In genomic region chr15:57652481-57652880, GRCh38 we compare ENCODE assay signal across 25 cellular contexts. TPM values are rescaled to one million over a fixed set of nuclear protein-coding genes. Genes with fewer than 3 reads are reported as not detected.
A peak's percentile ranks its signal among the peaks of the same experiment; 100 is the strongest.
DNase-seq lines count a peak whose midpoint lies in the region; ATAC-seq and TF ChIP-seq lines count a peak whose summit lies in the region.
"Had no signal": no experiment of that assay in that cellular context is flagged by ENCODE, and none has a peak within 500 bp of the region (broad histone marks: within the 10 kb centered on the region; RNA-seq: fewer than 3 reads in every experiment).

No MANE protein-coding gene starts in this region.

- no peak overlapping the region for H2BK15ac ChIP-seq in neuronal stem cell (ENCODE audit: low read length)

- ATAC-seq in activated CD4-positive, CD25-positive, alpha-beta regulatory T cell treated with anti-CD3 and anti-CD28 coated beads, Interleukin-2, amount 50 U/mL, for 24 hours = no peak
- ATAC-seq in body of pancreas = no peak
- ATAC-seq: A549, GM12878, Right ventricle myocardium inferior had no signal

- H3K9ac ChIP-seq in neuronal stem cell (ENCODE audit: low read depth, low read length, poor library complexity) = no peak overlapping the region
- H3K9ac ChIP-seq: GM23248 had no signal

- H3K9me3 ChIP-seq in KOPT-K1 (ENCODE audit: insufficient read depth, low read length, poor library complexity, severe bottlenecking) (no peaks in the 10 kb centered on the region), neuronal stem cell (replicated peaks in 1 of 2; ENCODE audit: control insufficient read depth in 2 of 2, insufficient read depth in 1 of 2, low read depth in 1 of 2, low read length in 2 of 2) (no peaks in the 10 kb centered on the region), body of pancreas (no peaks in the 10 kb centered on the region)
- H3K9me3 ChIP-seq: A549, BE2C had no signal

- H3K4me3 ChIP-seq in dorsolateral prefrontal cortex = peak overlapping the region in 4 of 59 donors; percentile 17 to 45 (median 33)
- H3K4me3 ChIP-seq in neuronal stem cell (ENCODE audit: low read length in 2 of 2) = no peak overlapping the region
- no peak overlapping the region for H3K4me3 ChIP-seq in body of pancreas
- H3K4me3 ChIP-seq: A549, GM12878, GM23248 had no signal

- no peak for TF ChIP-seq POLR2A in body of pancreas (IDR thresholded peaks at IDR 0.05)

- DNase-seq in dorsolateral prefrontal cortex (no peak), inferior parietal cortex (ENCODE audit: extremely low spot score) (peak; percentile 49), putamen (ENCODE audit: low spot score) (peak; percentile 66), neuronal stem cell (ENCODE audit: low spot score) (no peak), body of pancreas (no peak)
- no peak for DNase-seq in activated effector memory CD4-positive, alpha-beta T cell treated with anti-CD3 and anti-CD28 coated beads, Interleukin-2, amount 50 U/mL, for 16 hours
- DNase-seq: BE2C; CD4-positive, CD25-positive, alpha-beta regulatory T cell; DMS 273 treated with DMSO at 0.1 percent for 48 hours; DND-41; GM23248; H9; HFFc6; MM.1S; NCI-H1048; NCI-H1436; NCI-H187 treated with DMSO at 0.1 percent for 48 hours; NCI-H2107; NCI-H446 treated with DMSO at 0.1 percent for 48 hours; NCI-H526 treated with DMSO at 0.1 percent for 48 hours had no signal

- H3K4ac ChIP-seq in neuronal stem cell (ENCODE audit: low read length) = no peak overlapping the region

- H2BK12ac ChIP-seq in neuronal stem cell (ENCODE audit: low read length) = no peak overlapping the region

- H3K27me3 ChIP-seq in dorsolateral prefrontal cortex (no peaks in the 10 kb centered on the region), neuronal stem cell (ENCODE audit: control insufficient read depth in 3 of 3, insufficient read depth in 3 of 3, low read depth in 1 of 3, low read length in 3 of 3) (peaks cover 0 to 24% (median 0%) of the 10 kb centered on the region in 3 experiments), body of pancreas (no peaks in the 10 kb centered on the region)
- H3K27me3 ChIP-seq: BE2C had no signal

- H4K8ac ChIP-seq in neuronal stem cell (ENCODE audit: low read depth, low read length) = no peak overlapping the region

- H2AK5ac ChIP-seq in neuronal stem cell (ENCODE audit: low read depth, low read length) = no peak overlapping the region

- H3K36me3 ChIP-seq in KOPT-K1 (ENCODE audit: insufficient read depth, low read length) (no peaks in the 10 kb centered on the region), neuronal stem cell (replicated peaks in 1 of 2; ENCODE audit: control insufficient read depth in 2 of 2, insufficient read depth in 2 of 2, low read length in 2 of 2) (no peaks in the 10 kb centered on the region), body of pancreas (replicated peaks in 1 of 2; ENCODE audit: insufficient read depth in 1 of 2, low read depth in 2 of 2) (no peaks in the 10 kb centered on the region)
- H3K36me3 ChIP-seq: BE2C had no signal

- no peak overlapping the region for H3K18ac ChIP-seq in neuronal stem cell (ENCODE audit: low read length)

- intact Hi-C loops in dorsolateral prefrontal cortex (cut with DNase I) = loop anchor here in 1 of 2 donors (5.0 kb wide), 1 partner anchor 50 kb away; no protein-coding TSS in a partner anchor
- intact Hi-C loops in body of pancreas (cut with DNase I) = loop anchor here (10.0 kb wide), 1 partner anchor 192 kb away; no protein-coding TSS in a partner anchor

- no peak overlapping the region for H2AFZ ChIP-seq in neuronal stem cell (ENCODE audit: low read length)
- H2AFZ ChIP-seq: GM23248 had no signal

- H4K91ac ChIP-seq in neuronal stem cell (ENCODE audit: low read depth, low read length, poor library complexity) = no peak overlapping the region

- H3K27ac ChIP-seq in KOPT-K1 (ENCODE audit: low read depth, low read length, poor library complexity, severe bottlenecking) (peak overlapping the region; percentile 60), dorsolateral prefrontal cortex (peak overlapping the region in 55 of 59 donors; percentile 12 to 90 (median 75)), neuronal stem cell (replicated peaks; ENCODE audit: low read length) (no peak overlapping the region), body of pancreas (no peak overlapping the region)
- H3K27ac ChIP-seq: A549, GM23248 had no signal

- H2BK5ac ChIP-seq in neuronal stem cell (ENCODE audit: low read length) = no peak overlapping the region

- H3K79me1 ChIP-seq in neuronal stem cell (ENCODE audit: low read depth, low read length) = no peaks in the 10 kb centered on the region

- H3K4me2 ChIP-seq in neuronal stem cell (ENCODE audit: insufficient read depth, low read length, poor library complexity, severe bottlenecking) = no peak overlapping the region
- H3K4me2 ChIP-seq: A549 had no signal

- no peak overlapping the region for H3K23ac ChIP-seq in neuronal stem cell (ENCODE audit: low read depth, low read length, poor library complexity)

- peak in 3 of 56 donors; percentile 10 to 24 (median 14) for TF ChIP-seq CTCF in dorsolateral prefrontal cortex (IDR thresholded peaks at IDR 0.05 in 54 of 56, conservative IDR thresholded peaks at IDR 0.05 in 2 of 56; ENCODE audit: low read depth in 1 of 56, partially characterized antibody in 56 of 56)
- TF ChIP-seq CTCF in body of pancreas (IDR thresholded peaks at IDR 0.05) = no peak

- H3K14ac ChIP-seq in neuronal stem cell (ENCODE audit: low read length) = no peak overlapping the region

- no CpG with 5 or more reads among the region's 4 CpGs for WGBS in neuronal stem cell (ENCODE audit: extremely low coverage in 2 of 2, insufficient read length in 2 of 2, insufficient replicate concordance in 1 of 2), 2 donors
- 84 to 91% methylated on average over 4 of the region's 4 CpGs for WGBS in body of pancreas, 2 donors

- no peak overlapping the region for H2BK120ac ChIP-seq in neuronal stem cell (ENCODE audit: low read depth, low read length)

- H3K4me1 ChIP-seq in neuronal stem cell (ENCODE audit: control insufficient read depth in 2 of 2, insufficient read depth in 1 of 2, low read depth in 1 of 2, low read length in 2 of 2) (peaks cover 0 to 2% of the 10 kb centered on the region in 2 donors), body of pancreas (peaks cover 9% of the 10 kb centered on the region)
- H3K4me1 ChIP-seq: A549, BE2C had no signal

RNA-seq across cellular contexts. Expression of gene POLR2M, which starts 54.0 kb away (rescaled TPM):
- total RNA-seq in dorsolateral prefrontal cortex (100 to 1,000 TPM in 5 of 120 experiments, 10 to 100 TPM in 115; 55.8 to 112 (median 75.8) TPM), body of pancreas (10 to 100 TPM; 14.5 to 22.6 TPM)
- polyA plus RNA-seq in neuronal stem cell (2013, experiment 1 of 2) = 173 TPM
- polyA plus RNA-seq in neuronal stem cell (2013, experiment 2 of 2) = 182 TPM

Comparison
In these comparisons a context has a peak if more than half of its experiments do, and no peak if none do; other contexts are left out.
1. H3K27ac ChIP-seq: peak in KOPT-K1 (single experiment) and dorsolateral prefrontal cortex (55 of 59); none in neuronal stem cell (single experiment) and body of pancreas (0 of 4).
2. DNase-seq: peak in inferior parietal cortex (single experiment) and putamen (single experiment); none in dorsolateral prefrontal cortex (0 of 10), activated effector memory CD4-positive, alpha-beta T cell treated with anti-CD3 and anti-CD28 coated beads, Interleukin-2, amount 50 U/mL, for 16 hours (single experiment), neuronal stem cell (single experiment) and body of pancreas (0 of 4).